ENCODE assay signal across 17 cellular contexts in the genomic region with DNA sequence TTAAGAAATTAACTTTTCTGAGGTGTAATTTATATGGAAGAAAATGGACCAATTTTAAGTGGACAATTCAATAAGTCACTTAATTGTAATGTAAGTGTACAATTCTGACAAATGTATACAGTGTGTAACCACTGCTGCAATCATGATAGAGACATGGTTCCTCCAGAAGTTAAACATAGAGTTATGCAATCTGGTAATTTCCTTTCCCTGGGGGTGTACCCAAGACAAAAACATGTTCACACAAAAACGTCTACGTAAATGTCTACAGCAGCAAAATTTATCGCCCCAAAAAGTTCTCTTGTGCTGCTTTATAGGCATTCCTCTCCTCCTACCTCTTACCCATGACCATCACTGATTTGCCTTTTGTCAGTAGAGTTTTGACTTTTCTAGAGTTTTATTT.
"Had no signal": no experiment of that assay in that cellular context is flagged by ENCODE, and none has a peak within 500 bp of the region (broad histone marks: within the 10 kb centered on the region; RNA-seq: fewer than 3 reads in every experiment).

No MANE protein-coding gene starts in this region.

- H3K9me3 Mint-ChIP-seq: activated T-helper 17 cell treated with anti-CD3 and anti-CD28 coated beads, Interleukin-2, amount 50 U/mL, for 72 hours; effector memory CD8-positive, alpha-beta T cell had no signal

- H3K27ac ChIP-seq: epithelial cell of prostate, gastroesophageal sphincter, heart right ventricle, pancreas, thoracic aorta had no signal

- H3K36me3 Mint-ChIP-seq: naive B cell; stimulated activated effector memory CD8-positive, alpha-beta T cell treated with anti-CD3 and anti-CD28 coated beads, Interleukin-12 subunit alpha, Interleukin-12 subunit beta, amount 100 ng/mL, for 72 hours had no signal

- H3K36me3 ChIP-seq: gastroesophageal sphincter, heart right ventricle, pancreas, thoracic aorta had no signal

- H3K27me3 Mint-ChIP-seq: activated T-helper 17 cell treated with anti-CD3 and anti-CD28 coated beads, Interleukin-2, amount 50 U/mL, for 72 hours; effector memory CD8-positive, alpha-beta T cell; naive B cell had no signal

- H3K4me3 Mint-ChIP-seq: activated T-helper 17 cell treated with anti-CD3 and anti-CD28 coated beads, Interleukin-2, amount 50 U/mL, for 72 hours; effector memory CD8-positive, alpha-beta T cell; naive B cell; stimulated activated effector memory CD8-positive, alpha-beta T cell treated with anti-CD3 and anti-CD28 coated beads, Interleukin-12 subunit alpha, Interleukin-12 subunit beta, amount 100 ng/mL, for 72 hours had no signal

- H3K4me1 ChIP-seq: gastroesophageal sphincter, pancreas had no signal

- DNase-seq: activated CD4-positive, alpha-beta T cell treated with anti-CD3 and anti-CD28 coated beads, Interleukin-2, amount 50 U/mL, for 1 hour; activated CD8-positive, alpha-beta memory T cell treated with anti-CD3 and anti-CD28 coated beads for 24 hours; activated naive CD4-positive, alpha-beta T cell treated with Interleukin-2 at 50 U/mL for 16 hours; anterior cingulate cortex; dermis blood vessel endothelial cell; effector memory CD8-positive, alpha-beta T cell; heart right ventricle; left cardiac atrium; naive B cell; pancreas had no signal

- H3K4me3 ChIP-seq: gastroesophageal sphincter, heart right ventricle, lung, pancreas, thoracic aorta had no signal

- H3K4me1 Mint-ChIP-seq: activated T-helper 17 cell treated with anti-CD3 and anti-CD28 coated beads, Interleukin-2, amount 50 U/mL, for 72 hours; naive B cell; stimulated activated effector memory CD8-positive, alpha-beta T cell treated with anti-CD3 and anti-CD28 coated beads, Interleukin-12 subunit alpha, Interleukin-12 subunit beta, amount 100 ng/mL, for 72 hours had no signal

- H3K27ac Mint-ChIP-seq: activated T-helper 17 cell treated with anti-CD3 and anti-CD28 coated beads, Interleukin-2, amount 50 U/mL, for 72 hours; effector memory CD8-positive, alpha-beta T cell; stimulated activated effector memory CD8-positive, alpha-beta T cell treated with anti-CD3 and anti-CD28 coated beads, Interleukin-12 subunit alpha, Interleukin-12 subunit beta, amount 100 ng/mL, for 72 hours had no signal

- H3K27me3 ChIP-seq: gastroesophageal sphincter, pancreas had no signal

- H3K9me3 ChIP-seq: gastroesophageal sphincter, heart right ventricle, pancreas, thoracic aorta had no signal

- ATAC-seq: activated CD4-positive, CD25-positive, alpha-beta regulatory T cell treated with anti-CD3 and anti-CD28 coated beads, Interleukin-2, amount 50 U/mL, for 24 hours; activated T-helper 17 cell treated with anti-CD3 and anti-CD28 coated beads, Interleukin-2, amount 50 U/mL, for 72 hours; effector memory CD8-positive, alpha-beta T cell; gastroesophageal sphincter; heart right ventricle; left cardiac atrium; pancreas; stimulated activated effector memory CD8-positive, alpha-beta T cell treated with anti-CD3 and anti-CD28 coated beads, Interleukin-12 subunit alpha, Interleukin-12 subunit beta, amount 100 ng/mL, for 72 hours had no signal
